8 cellular contexts compared by ENCODE assay signal in the genomic region with DNA sequence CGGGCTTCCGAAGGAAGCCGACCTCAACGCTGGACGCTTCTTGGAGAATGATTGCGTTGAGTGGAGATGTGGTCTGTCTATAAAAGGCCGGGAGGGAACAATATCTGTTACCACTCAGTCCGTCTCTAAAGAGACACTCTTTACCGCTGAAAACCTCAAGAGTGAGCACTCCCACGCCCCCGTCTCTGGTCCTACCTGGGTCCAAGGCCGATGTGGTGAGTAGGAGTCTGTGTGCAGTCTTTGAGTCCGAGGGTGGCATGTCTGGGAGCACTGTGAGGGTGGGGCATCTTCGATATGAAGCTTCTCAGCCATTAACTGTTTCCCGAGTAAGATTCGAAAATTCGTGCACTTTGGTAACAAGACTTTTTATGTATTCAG. TPM values are rescaled to one million over a fixed set of nuclear protein-coding genes. Genes with fewer than 3 reads are reported as not detected.
DNase-seq lines count a peak whose midpoint lies in the region; ATAC-seq, FAIRE-seq and TF ChIP-seq lines count a peak whose summit lies in the region.

No MANE protein-coding gene starts in this region.

- DNase-seq in RPMI7951 (ENCODE audit: low read depth) (peak; percentile 35), bronchial epithelial cell (ENCODE audit: low read depth) (no peak), left colon (peak in 1 of 2 donors; percentile 17), NCI-H446 treated with DMSO at 0.1 percent for 48 hours (lab: John Stamatoyannopoulos, UW) (no peak), NCI-H2171 treated with DMSO at 0.1 percent for 48 hours (lab: John Stamatoyannopoulos, UW) (no peak)
- peak; percentile 2 to 5 for DNase-seq in stimulated activated CD8-positive, alpha-beta memory T cell treated with anti-CD3 and anti-CD28 coated beads, Interleukin-2, amount 100 ng/mL, for 48 hours (ENCODE audit: low read depth in 2 of 2)

- H3K36me3 ChIP-seq in bronchial epithelial cell (ENCODE audit: control insufficient read depth, insufficient read depth, low read length), result no peaks in the 10 kb centered on the region

- TF ChIP-seq CTCF in bronchial epithelial cell (IDR thresholded peaks at IDR 0.05; ENCODE audit: insufficient read depth, low read length, severe bottlenecking), result no peak

- no peaks in the 10 kb centered on the region for H3K27me3 ChIP-seq in bronchial epithelial cell (ENCODE audit: control insufficient read depth, insufficient read depth, low read length)

- H3K4me3 ChIP-seq in GM08714 (ENCODE audit: low read length) (peak overlapping the region; percentile 66), bronchial epithelial cell (ENCODE audit: low read depth, low read length) (peak overlapping the region; percentile 66)

- intact Hi-C loops in left colon (cut with DNase I, micrococcal nuclease), result no loop called here

- peak; percentile 26 for ATAC-seq in HG02852 (IDR thresholded peaks at IDR 0.05; ENCODE audit: unreplicated experiment)
- ATAC-seq in left colon, result peak; percentile 56

- no peak for FAIRE-seq in bronchial epithelial cell (lab: Jason Lieb, UNC)

RNA-seq across cellular contexts. Expression of gene ZFP69, which starts 0.6 kb away (rescaled TPM):
- total RNA-seq in RPMI7951 (2014; rRNA removed; shearing (Covaris generic)), result 4.9 and 6.3 TPM in 2 replicates
- total RNA-seq in bronchial epithelial cell, result 1.9 and 2.1 TPM in 2 replicates
- 1 to 10 TPM; 2.5 to 2.6 TPM for total RNA-seq in left colon

RNA-seq across cellular contexts. Expression of gene ZFP69B, which starts 27.4 kb away (rescaled TPM):
- 2.8 and 3.1 TPM in 2 replicates for total RNA-seq in RPMI7951 (2014; rRNA removed; shearing (Covaris generic))
- total RNA-seq in bronchial epithelial cell (1.6 and 2.6 TPM in 2 replicates), left colon (1 to 10 TPM in 1 of 2 donors, under 1 TPM in 1; 0.98 to 1.5 TPM)

RNA-seq across cellular contexts. Expression of gene EXO5, which starts 30.9 kb away (rescaled TPM):
- 11.5 and 15.3 TPM in 2 replicates for total RNA-seq in RPMI7951 (2014; rRNA removed; shearing (Covaris generic))
- 5.5 and 6.3 TPM in 2 replicates for total RNA-seq in bronchial epithelial cell
- 1 to 10 TPM; 4.7 to 5.4 TPM for total RNA-seq in left colon

RNA-seq across cellular contexts. Expression of gene ZNF684, which starts 53.8 kb away (rescaled TPM):
- total RNA-seq in RPMI7951 (2014; rRNA removed; shearing (Covaris generic)), result 7.6 and 9.7 TPM in 2 replicates
- total RNA-seq in bronchial epithelial cell (1.3 and 1.7 TPM in 2 replicates), left colon (1 to 10 TPM; 5.2 to 8.3 TPM)

Comparison
In these comparisons a context has a peak if more than half of its experiments do, and no peak if none do; other contexts are left out.
1. DNase-seq: peak in RPMI7951 (single experiment) and stimulated activated CD8-positive, alpha-beta memory T cell treated with anti-CD3 and anti-CD28 coated beads, Interleukin-2, amount 100 ng/mL, for 48 hours (2 of 2); none in bronchial epithelial cell (single experiment), NCI-H446 treated with DMSO at 0.1 percent for 48 hours (single experiment) and NCI-H2171 treated with DMSO at 0.1 percent for 48 hours (single experiment).